1 cellular context compared by ENCODE assay signal in genomic region chr1:25671929-25672328, GRCh38.
TF ChIP-seq lines count a peak whose summit lies in the region.

No MANE protein-coding gene starts in this region.

TF ChIP-seq in liver, 16 proteins besides CTCF, POLR2A, EP300 and RAD21 (continued from another document):
- TF ChIP-seq ATF3 (IDR thresholded peaks at IDR 0.05) (no peak), GABPA (IDR thresholded peaks at IDR 0.05 in 1 of 2, conservative IDR thresholded peaks at IDR 0.05 in 1 of 2) (no peak), MAX (IDR thresholded peaks at IDR 0.05) (peak; percentile 66), FOXA2 (IDR thresholded peaks at IDR 0.05) (no peak), TAF1 (conservative IDR thresholded peaks at IDR 0.05) (no peak), ZBTB33 (IDR thresholded peaks at IDR 0.05) (peak; percentile 84), NR2F2 (IDR thresholded peaks at IDR 0.05) (peak; percentile 66), FOXA1 (IDR thresholded peaks at IDR 0.05) (no peak), RXRA (IDR thresholded peaks at IDR 0.05) (peak; percentile 95 to 96), HNF4G (IDR thresholded peaks at IDR 0.05) (peak; percentile 99), EGR1 (IDR thresholded peaks at IDR 0.05; ENCODE audit: low read depth in 2 of 2) (peak in 1 of 2 donors; percentile 49), YY1 (IDR thresholded peaks at IDR 0.05) (peak; percentile 60), SP1 (IDR thresholded peaks at IDR 0.05) (peak; percentile 98), REST (IDR thresholded peaks at IDR 0.05) (peak; percentile 71)
